23 cellular contexts compared by ENCODE assay signal in the genomic region with DNA sequence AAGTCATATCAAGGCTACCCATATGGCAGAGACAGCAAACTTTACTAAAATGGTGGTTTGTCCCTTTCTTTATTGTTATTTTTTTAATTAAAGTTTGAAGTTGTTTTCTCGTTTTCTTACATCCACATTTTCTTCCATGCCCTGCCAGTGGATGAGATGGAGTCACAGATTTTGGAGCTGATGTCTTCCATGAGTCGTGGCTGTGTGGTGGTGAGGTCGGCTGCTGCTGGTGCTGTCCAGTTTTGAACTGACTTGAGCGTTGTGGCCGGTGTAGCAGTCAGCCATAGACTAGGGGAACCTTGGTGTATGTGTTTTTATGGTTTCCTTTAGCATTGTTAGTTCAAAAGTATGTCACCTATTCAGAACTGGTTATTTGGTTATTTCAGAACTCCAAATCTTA.
"Had no signal": no experiment of that assay in that cellular context is flagged by ENCODE, and none has a peak within 500 bp of the region (broad histone marks: within the 10 kb centered on the region; RNA-seq: fewer than 3 reads in every experiment).

No MANE protein-coding gene starts in this region.

- H3K36me3 ChIP-seq: brain microvascular endothelial cell, cardiac muscle cell had no signal

- DNase-seq: activated B cell treated with CpG ODN at 0.5 μM for 24 hours; activated CD4-positive, alpha-beta memory T cell treated with anti-CD3 and anti-CD28 coated beads for 36 hours; activated CD4-positive, alpha-beta T cell treated with anti-CD3 and anti-CD28 coated beads, Interleukin-2, amount 10 ng/mL, durations not matched to agents 7 days and 5 days; activated CD8-positive, alpha-beta memory T cell treated with anti-CD3 and anti-CD28 coated beads for 24 hours; activated effector memory CD4-positive, alpha-beta T cell treated with anti-CD3 and anti-CD28 coated beads, Interleukin-2, amount 50 U/mL, for 16 hours; activated naive CD4-positive, alpha-beta T cell treated with Interleukin-2 at 50 U/mL for 16 hours; activated naive CD8-positive, alpha-beta T cell treated with anti-CD3 and anti-CD28 coated beads for 36 hours; activated T-cell treated with anti-CD3 and anti-CD28 coated beads, Interleukin-2, amount 50 U/mL, for 4 hours; brain microvascular endothelial cell; Kasumi-1; NCI-H1048; NCI-H1417; NCI-H2029; NCI-H2107; NCI-H2171 treated with DMSO at 0.1 percent for 48 hours; NCI-H345; NCI-H524; PC-3; SHP77 treated with DMSO at 0.1 percent for 48 hours; T-cell; T-helper 2 cell; T1000 had no signal

- H3K27ac ChIP-seq: brain microvascular endothelial cell, cardiac muscle cell had no signal

- ATAC-seq: activated T-cell treated with anti-CD3 and anti-CD28 coated beads, Interleukin-2, amount 50 U/mL, for 4 hours; PC-3; T-cell had no signal

- H3K27me3 ChIP-seq: brain microvascular endothelial cell had no signal

- H3K4me3 ChIP-seq: cardiac muscle cell had no signal
